ENCODE assay signal across 2 cellular contexts in the genomic region with DNA sequence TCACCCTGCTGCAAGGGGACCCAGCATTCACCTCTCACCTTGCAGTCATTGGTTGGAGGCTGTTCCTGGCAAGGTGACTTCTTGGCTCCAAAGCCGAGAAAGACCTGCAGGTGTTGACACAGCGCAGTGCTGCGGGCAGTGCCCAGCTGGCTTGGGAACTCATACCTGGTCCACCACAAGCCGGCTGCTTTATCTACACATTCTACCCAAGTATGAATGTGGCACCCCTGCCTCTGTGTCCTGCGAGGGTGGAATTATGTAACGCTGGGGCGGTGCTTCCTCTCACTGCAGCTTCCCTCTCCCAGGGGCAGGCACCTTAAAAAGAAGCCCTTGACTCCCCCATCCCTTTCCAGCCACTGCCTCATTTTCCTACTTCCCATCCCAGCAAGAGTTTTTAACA.
A peak's percentile ranks its signal among the peaks of the same experiment; 100 is the strongest.
TF ChIP-seq lines count a peak whose summit lies in the region.

No MANE protein-coding gene starts in this region.

TF ChIP-seq in HEK293, 187 proteins besides CTCF, POLR2A, EP300 and RAD21:
- TF ChIP-seq ZFHX2 (tag by site-specific recombination; conservative IDR thresholded peaks at IDR 0.05) (0 out of 2 replicates have a peak, but pooled peaks have one; percentile 8), ZBTB20 (tag by site-specific recombination; IDR thresholded peaks at IDR 0.05) (peak; percentile 75), ZNF624 (tag by site-specific recombination; IDR thresholded peaks at IDR 0.05) (no peak), RBAK (tag by site-specific recombination; IDR thresholded peaks at IDR 0.05) (no peak), HOXD13 (CRISPR knock-in tag; IDR thresholded peaks at IDR 0.05; ENCODE audit: borderline replicate concordance) (no peak)
- TF ChIP-seq, protein P1, sequence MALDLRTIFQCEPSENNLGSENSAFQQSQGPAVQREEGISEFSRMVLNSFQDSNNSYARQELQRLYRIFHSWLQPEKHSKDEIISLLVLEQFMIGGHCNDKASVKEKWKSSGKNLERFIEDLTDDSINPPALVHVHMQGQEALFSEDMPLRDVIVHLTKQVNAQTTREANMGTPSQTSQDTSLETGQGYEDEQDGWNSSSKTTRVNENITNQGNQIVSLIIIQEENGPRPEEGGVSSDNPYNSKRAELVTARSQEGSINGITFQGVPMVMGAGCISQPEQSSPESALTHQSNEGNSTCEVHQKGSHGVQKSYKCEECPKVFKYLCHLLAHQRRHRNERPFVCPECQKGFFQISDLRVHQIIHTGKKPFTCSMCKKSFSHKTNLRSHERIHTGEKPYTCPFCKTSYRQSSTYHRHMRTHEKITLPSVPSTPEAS (tag by site-specific recombination; IDR thresholded peaks at IDR 0.05), result no peak

TF ChIP-seq in K562, 482 proteins besides CTCF, POLR2A, EP300 and RAD21:
- TF ChIP-seq, protein P2, sequence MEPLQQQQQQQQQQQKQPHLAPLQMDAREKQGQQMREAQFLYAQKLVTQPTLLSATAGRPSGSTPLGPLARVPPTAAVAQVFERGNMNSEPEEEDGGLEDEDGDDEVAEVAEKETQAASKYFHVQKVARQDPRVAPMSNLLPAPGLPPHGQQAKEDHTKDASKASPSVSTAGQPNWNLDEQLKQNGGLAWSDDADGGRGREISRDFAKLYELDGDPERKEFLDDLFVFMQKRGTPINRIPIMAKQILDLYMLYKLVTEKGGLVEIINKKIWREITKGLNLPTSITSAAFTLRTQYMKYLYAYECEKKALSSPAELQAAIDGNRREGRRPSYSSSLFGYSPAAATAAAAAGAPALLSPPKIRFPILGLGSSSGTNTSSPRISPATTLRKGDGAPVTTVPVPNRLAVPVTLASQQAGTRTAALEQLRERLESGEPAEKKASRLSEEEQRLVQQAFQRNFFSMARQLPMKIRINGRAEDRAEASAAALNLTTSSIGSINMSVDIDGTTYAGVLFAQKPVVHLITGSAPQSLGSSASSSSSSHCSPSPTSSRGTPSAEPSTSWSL (CRISPR knock-in tag; IDR thresholded peaks at IDR 0.05; ENCODE audit: borderline replicate concordance), result no peak
- TF ChIP-seq SMARCB1 (IDR thresholded peaks at IDR 0.05; ENCODE audit: insufficient read length, low read depth) (no peak), ZNF785 (CRISPR knock-in tag; IDR thresholded peaks at IDR 0.05) (no peak), ZNF133 (CRISPR knock-in tag; IDR thresholded peaks at IDR 0.05) (no peak)
